In the genomic region with DNA sequence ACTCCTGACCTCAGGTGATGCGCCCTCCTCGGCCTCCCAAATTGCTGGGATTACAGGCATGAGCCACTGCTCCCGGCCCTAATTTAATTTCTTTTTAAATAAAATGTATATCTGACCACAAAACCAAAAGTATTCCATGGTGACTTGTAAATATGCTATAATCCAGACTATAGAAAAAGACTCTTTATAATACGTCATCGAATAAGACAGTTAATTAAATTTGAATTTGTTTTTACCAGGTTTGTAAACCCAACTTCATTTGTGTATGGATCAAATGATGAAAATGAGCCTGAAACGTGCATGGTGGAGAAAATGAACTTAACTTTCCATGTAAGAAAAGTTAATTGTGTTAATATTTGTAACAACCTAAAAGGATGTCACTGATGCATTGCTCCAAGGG, we compare ENCODE assay signal across 29 cellular contexts.
"Had no signal": no experiment of that assay in that cellular context is flagged by ENCODE, and none has a peak within 500 bp of the region (broad histone marks: within the 10 kb centered on the region; RNA-seq: fewer than 3 reads in every experiment).

No MANE protein-coding gene starts in this region.

- H3K27me3 Mint-ChIP-seq: activated B cell treated with CpG ODN at 0.5 μM for 24 hours; activated CD4-positive, alpha-beta memory T cell treated with anti-CD3 and anti-CD28 coated beads for 36 hours; activated CD4-positive, alpha-beta T cell treated with anti-CD3 and anti-CD28 coated beads, Interleukin-2, amount 10 ng/mL, durations not matched to agents 24 days and 14 days; activated CD8-positive, alpha-beta T cell treated with anti-CD3 and anti-CD28 coated beads for 36 hours; activated naive CD4-positive, alpha-beta T cell treated with anti-CD3 and anti-CD28 coated beads, Interleukin-2, amount 10 ng/mL, durations not matched to agents 7 days and 5 days; activated naive CD4-positive, alpha-beta T cell treated with anti-CD3 and anti-CD28 coated beads, Interleukin-2, amount 50 U/mL, for 24 hours; activated naive CD8-positive, alpha-beta T cell; activated T-helper 17 cell treated with anti-CD3 and anti-CD28 coated beads, Interleukin-2, amount 50 U/mL, for 72 hours had no signal

- H3K4me3 Mint-ChIP-seq: activated B cell treated with CpG ODN at 0.5 μM for 24 hours; activated CD4-positive, alpha-beta memory T cell treated with anti-CD3 and anti-CD28 coated beads for 36 hours; activated CD4-positive, alpha-beta T cell treated with anti-CD3 and anti-CD28 coated beads, Interleukin-2, amount 10 ng/mL, durations not matched to agents 24 days and 14 days; activated CD8-positive, alpha-beta T cell treated with anti-CD3 and anti-CD28 coated beads for 36 hours; activated naive CD4-positive, alpha-beta T cell treated with anti-CD3 and anti-CD28 coated beads, Interleukin-2, amount 10 ng/mL, durations not matched to agents 7 days and 5 days; activated naive CD4-positive, alpha-beta T cell treated with anti-CD3 and anti-CD28 coated beads, Interleukin-2, amount 50 U/mL, for 24 hours; activated naive CD8-positive, alpha-beta T cell; activated T-cell treated with anti-CD3 and anti-CD28 coated beads, Interleukin-2, amount 50 U/mL, for 4 hours; activated T-cell treated with anti-CD3 and anti-CD28 coated beads, Interleukin-2, amount 50 U/mL, for 72 hours; activated T-helper 1 cell treated with anti-CD3 and anti-CD28 coated beads, Interleukin-12 subunit alpha, Interleukin-12 subunit beta, Interleukin-2, Interleukin-4 antibody, amounts not matched to agents 30 ng/mL and 10 ng/mL and 1 ng/mL, durations not matched to agents 14 hours and 24 hours and 36 hours; activated T-helper 17 cell treated with anti-CD3 and anti-CD28 coated beads, Interleukin-2, amount 50 U/mL, for 72 hours; brain; T-helper 1 cell treated with Interleukin-12 subunit alpha and Interleukin-12 subunit beta and Interleukin-4 antibody, amounts not matched to agents 30 μg/mL and 1 μg/mL, for 36 hours; T-helper 2 cell treated with Interferon-gamma antibody and Interleukin-4, amounts not matched to agents 5 μg/mL and 100 μg/mL, for 36 hours had no signal

- ATAC-seq: activated CD8-positive, alpha-beta T cell treated with anti-CD3 and anti-CD28 coated beads for 36 hours; activated T-cell treated with anti-CD3 and anti-CD28 coated beads, Interleukin-2, amount 50 U/mL, for 4 hours; activated T-cell treated with anti-CD3 and anti-CD28 coated beads, Interleukin-2, amount 50 U/mL, for 72 hours; activated T-helper 17 cell treated with anti-CD3 and anti-CD28 coated beads, Interleukin-2, amount 50 U/mL, for 72 hours had no signal

- H3K36me3 Mint-ChIP-seq: brain had no signal

- H3K4me1 Mint-ChIP-seq: activated B cell treated with CpG ODN at 0.5 μM for 24 hours; activated naive CD4-positive, alpha-beta T cell treated with anti-CD3 and anti-CD28 coated beads, Interleukin-2, amount 10 ng/mL, durations not matched to agents 7 days and 5 days; activated naive CD4-positive, alpha-beta T cell treated with anti-CD3 and anti-CD28 coated beads, Interleukin-2, amount 50 U/mL, for 24 hours; activated T-helper 17 cell treated with anti-CD3 and anti-CD28 coated beads, Interleukin-2, amount 50 U/mL, for 72 hours; brain had no signal

- DNase-seq: activated B cell treated with CpG ODN at 0.5 μM for 24 hours; activated CD4-positive, alpha-beta memory T cell treated with anti-CD3 and anti-CD28 coated beads for 36 hours; activated CD4-positive, alpha-beta T cell treated with anti-CD3 and anti-CD28 coated beads for 4 hours; activated CD4-positive, alpha-beta T cell treated with anti-CD3 and anti-CD28 coated beads, Interleukin-2, amount 10 ng/mL, durations not matched to agents 24 days and 14 days; activated CD4-positive, alpha-beta T cell treated with anti-CD3 and anti-CD28 coated beads, Interleukin-2, amount 50 U/mL, for 1 hour; activated CD4-positive, alpha-beta T cell treated with anti-CD3 and anti-CD28 coated beads, Interleukin-2, amount 50 U/mL, for 4 hours; activated CD4-positive, CD25-positive, alpha-beta regulatory T cell treated with anti-CD3 and anti-CD28 coated beads, Interleukin-2, amount 50 U/mL, for 72 hours; activated CD8-positive, alpha-beta memory T cell treated with anti-CD3 and anti-CD28 coated beads, Interleukin-2, amount 50 U/mL, for 4 hours; activated CD8-positive, alpha-beta T cell treated with anti-CD3 and anti-CD28 coated beads for 36 hours; activated effector memory CD4-positive, alpha-beta T cell treated with anti-CD3 and anti-CD28 coated beads, Interleukin-2, amount 50 U/mL, for 16 hours; activated naive CD4-positive, alpha-beta T cell treated with anti-CD3 and anti-CD28 coated beads, Interleukin-2, amount 10 ng/mL, durations not matched to agents 7 days and 5 days; activated naive CD4-positive, alpha-beta T cell treated with Interleukin-2 at 50 U/mL for 16 hours; activated T-cell treated with anti-CD3 and anti-CD28 coated beads for 4 hours; activated T-cell treated with anti-CD3 and anti-CD28 coated beads, Interleukin-2, amount 50 U/mL, for 1 hour; activated T-cell treated with anti-CD3 and anti-CD28 coated beads, Interleukin-2, amount 50 U/mL, for 4 hours; activated T-cell treated with anti-CD3 and anti-CD28 coated beads, Interleukin-2, amount 50 U/mL, for 72 hours; amygdala; anterior cingulate cortex; caudate nucleus; T-helper 1 cell; T-helper 2 cell; T-helper 9 cell had no signal

- H3K27ac Mint-ChIP-seq: activated B cell treated with CpG ODN at 0.5 μM for 24 hours; activated naive CD4-positive, alpha-beta T cell treated with anti-CD3 and anti-CD28 coated beads, Interleukin-2, amount 10 ng/mL, durations not matched to agents 7 days and 5 days; activated T-helper 1 cell treated with anti-CD3 and anti-CD28 coated beads, Interleukin-12 subunit alpha, Interleukin-12 subunit beta, Interleukin-2, Interleukin-4 antibody, amounts not matched to agents 30 ng/mL and 10 ng/mL and 1 ng/mL, durations not matched to agents 14 hours and 24 hours and 36 hours; brain; T-helper 1 cell treated with Interleukin-12 subunit alpha and Interleukin-12 subunit beta and Interleukin-4 antibody, amounts not matched to agents 30 μg/mL and 1 μg/mL, for 36 hours had no signal

- H3K9me3 Mint-ChIP-seq: activated B cell treated with CpG ODN at 0.5 μM for 24 hours; activated CD4-positive, alpha-beta memory T cell treated with anti-CD3 and anti-CD28 coated beads for 36 hours; activated CD4-positive, alpha-beta T cell treated with anti-CD3 and anti-CD28 coated beads, Interleukin-2, amount 10 ng/mL, durations not matched to agents 24 days and 14 days; activated CD8-positive, alpha-beta T cell treated with anti-CD3 and anti-CD28 coated beads for 36 hours; activated naive CD4-positive, alpha-beta T cell treated with anti-CD3 and anti-CD28 coated beads, Interleukin-2, amount 10 ng/mL, durations not matched to agents 7 days and 5 days; activated naive CD4-positive, alpha-beta T cell treated with anti-CD3 and anti-CD28 coated beads, Interleukin-2, amount 50 U/mL, for 24 hours; activated T-cell treated with anti-CD3 and anti-CD28 coated beads, Interleukin-2, amount 50 U/mL, for 4 hours; activated T-cell treated with anti-CD3 and anti-CD28 coated beads, Interleukin-2, amount 50 U/mL, for 72 hours; activated T-helper 1 cell treated with anti-CD3 and anti-CD28 coated beads, Interleukin-12 subunit alpha, Interleukin-12 subunit beta, Interleukin-2, Interleukin-4 antibody, amounts not matched to agents 30 ng/mL and 10 ng/mL and 1 ng/mL, durations not matched to agents 14 hours and 24 hours and 36 hours; activated T-helper 17 cell treated with anti-CD3 and anti-CD28 coated beads, Interleukin-2, amount 50 U/mL, for 72 hours; brain; T-helper 1 cell treated with Interleukin-12 subunit alpha and Interleukin-12 subunit beta and Interleukin-4 antibody, amounts not matched to agents 30 μg/mL and 1 μg/mL, for 36 hours; T-helper 2 cell treated with Interferon-gamma antibody and Interleukin-4, amounts not matched to agents 5 μg/mL and 100 μg/mL, for 36 hours had no signal
